9 cellular contexts compared by ENCODE assay signal in the genomic region with DNA sequence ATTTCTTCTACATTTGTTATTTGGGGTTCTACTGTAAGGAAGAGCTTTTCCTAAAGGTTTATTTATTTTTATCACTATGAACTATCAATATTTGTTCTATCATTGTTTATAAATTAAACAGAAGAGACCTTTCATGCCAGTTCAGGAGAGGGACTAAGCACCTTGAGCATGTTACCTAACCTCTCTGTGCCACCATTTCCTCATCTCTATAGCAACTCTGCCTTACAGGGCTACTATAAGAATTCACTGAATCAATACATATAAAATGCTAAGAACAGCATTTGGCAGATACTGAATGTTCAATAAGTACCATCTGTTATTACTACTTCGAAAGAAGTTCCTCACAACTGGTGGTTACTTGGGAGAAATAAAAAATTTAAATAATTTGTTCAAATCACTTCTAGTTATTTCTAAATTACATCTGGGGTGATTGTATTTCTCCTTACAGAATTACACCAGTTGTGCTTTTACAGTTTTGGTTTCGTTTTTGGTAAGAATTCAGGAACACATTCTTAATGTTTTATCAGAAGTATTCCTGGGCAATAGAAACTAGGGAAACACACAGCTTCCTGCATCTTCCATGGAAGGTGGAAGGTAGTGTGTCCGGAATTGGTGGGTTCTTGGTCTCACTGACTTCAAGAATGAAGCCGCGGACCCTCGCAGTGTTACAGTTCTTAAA. TPM values are rescaled to one million over a fixed set of nuclear protein-coding genes. Genes with fewer than 3 reads are reported as not detected.
DNase-seq lines count a peak whose midpoint lies in the region; ATAC-seq, FAIRE-seq and TF ChIP-seq lines count a peak whose summit lies in the region.
"Had no signal": no experiment of that assay in that cellular context is flagged by ENCODE, and none has a peak within 500 bp of the region (broad histone marks: within the 10 kb centered on the region; RNA-seq: fewer than 3 reads in every experiment).

No MANE protein-coding gene starts in this region.

- peaks cover 21% of the 10 kb centered on the region for H3K4me1 ChIP-seq in SJSA1 (replicated peaks)
- peaks cover 3% of the 10 kb centered on the region for H3K4me1 ChIP-seq in keratinocyte (ENCODE audit: control insufficient read depth, extremely low read depth, insufficient read depth, low read length)
- no peaks in the 10 kb centered on the region for H3K4me1 ChIP-seq in hepatocyte (ENCODE audit: insufficient read depth)

- no peak for TF ChIP-seq CTCF in AG10803 (conservative IDR thresholded peaks at IDR 0.05; ENCODE audit: low read length)
- no peak for TF ChIP-seq CTCF in keratinocyte (optimal IDR thresholded peaks at IDR 0.05 in 1 of 3, IDR thresholded peaks at IDR 0.05 in 1 of 3, conservative IDR thresholded peaks at IDR 0.05 in 1 of 3; ENCODE audit: extremely low read depth in 1 of 3, insufficient read depth in 2 of 3, low read length in 3 of 3)
- no peak for TF ChIP-seq CTCF in hepatocyte (IDR thresholded peaks at IDR 0.05; ENCODE audit: poor library complexity)

- H4K20me1 ChIP-seq in keratinocyte (ENCODE audit: control insufficient read depth, extremely low read depth, insufficient read depth, low read length) (no peaks in the 10 kb centered on the region), hepatocyte (ENCODE audit: insufficient read depth, poor library complexity, severe bottlenecking) (no peaks in the 10 kb centered on the region)

- H3K79me2 ChIP-seq in keratinocyte (ENCODE audit: control insufficient read depth, insufficient read depth, low read length) (no peaks in the 10 kb centered on the region), hepatocyte (no peaks in the 10 kb centered on the region)

- no peaks in the 10 kb centered on the region for H3K9me1 ChIP-seq in keratinocyte (ENCODE audit: control insufficient read depth, extremely low read depth, insufficient read depth, low read length)

- no peak for FAIRE-seq in keratinocyte (lab: Jason Lieb, UNC)

- H3K27ac ChIP-seq in SJSA1 (peak overlapping the region; percentile 29), keratinocyte (ENCODE audit: control insufficient read depth, insufficient read depth, low read length) (no peak overlapping the region), hepatocyte (no peak overlapping the region)
- H3K27ac ChIP-seq: SK-N-MC had no signal

- ATAC-seq in GM19395 (IDR thresholded peaks at IDR 0.05; ENCODE audit: unreplicated experiment): peak; percentile 75
- ATAC-seq in sciatic nerve: no peak

- H3K4me2 ChIP-seq in keratinocyte (ENCODE audit: control insufficient read depth, extremely low read depth, insufficient read depth, low read depth, low read length) (peak overlapping the region; percentile 4), hepatocyte (no peak overlapping the region)

- H3K27me3 ChIP-seq in SJSA1 (replicated peaks) (no peaks in the 10 kb centered on the region; the same call in 1 of the 2 replicates), keratinocyte (ENCODE audit: control insufficient read depth, extremely low read depth, insufficient read depth, low read length) (no peaks in the 10 kb centered on the region), hepatocyte (no peaks in the 10 kb centered on the region)

- H2AFZ ChIP-seq in keratinocyte (ENCODE audit: control insufficient read depth, low read length): no peak overlapping the region
- no peak overlapping the region for H2AFZ ChIP-seq in hepatocyte

- H3K36me3 ChIP-seq in SJSA1 (no peaks in the 10 kb centered on the region), keratinocyte (ENCODE audit: control insufficient read depth in 2 of 2, extremely low read depth in 1 of 2, insufficient read depth in 2 of 2, low read length in 2 of 2) (no peaks in the 10 kb centered on the region), hepatocyte (replicated peaks; ENCODE audit: insufficient read depth, low read depth) (no peaks in the 10 kb centered on the region)

- H3K9me3 ChIP-seq in SJSA1 (replicated peaks): no peaks in the 10 kb centered on the region
- no peaks in the 10 kb centered on the region for H3K9me3 ChIP-seq in keratinocyte (ENCODE audit: control insufficient read depth, low read depth, low read length)
- no peaks in the 10 kb centered on the region for H3K9me3 ChIP-seq in hepatocyte (ENCODE audit: low read depth)

- intact Hi-C loops in sciatic nerve (cut with DNase I): no loop called here

- dilution Hi-C loops in keratinocyte (cut with MboI; ENCODE audit: extremely low pct_ligation_motif_present, low sequenced_read_pairs): no loop called here

- H3K9ac ChIP-seq in keratinocyte (ENCODE audit: control insufficient read depth, extremely low read depth, insufficient read depth, low read length): no peak overlapping the region

- H3K4me3 ChIP-seq in AG10803 (ENCODE audit: low read length) (peak overlapping the region; percentile 20), SJSA1 (peak overlapping the region; percentile 3), keratinocyte (ENCODE audit: control insufficient read depth in 2 of 3, extremely low read depth in 1 of 3, insufficient read depth in 2 of 3, low read depth in 1 of 3, low read length in 3 of 3) (no peak overlapping the region), hepatocyte (no peak overlapping the region)
- H3K4me3 ChIP-seq: SK-N-MC had no signal

- 77% methylated on average over 6 of the region's 6 CpGs for WGBS in hepatocyte (ENCODE audit: low lambda C conversion rate, missing lambda C conversion rate)

- no peaks in the 10 kb centered on the region for H3K9me2 ChIP-seq in hepatocyte (replicated peaks; ENCODE audit: insufficient read depth)

- no peak for DNase-seq in AG10803 (ENCODE audit: low read depth)
- DNase-seq in SJSA1 (ENCODE audit: low read depth in 1 of 2, low spot score in 2 of 2): no peak
- DNase-seq in keratinocyte (ENCODE audit: low read depth, low spot score): no peak
- DNase-seq in hepatocyte (ENCODE audit: low spot score): no peak
- no peak for DNase-seq in sciatic nerve (ENCODE audit: low spot score)
- DNase-seq in middle frontal gyrus (ENCODE audit: extremely low spot score, low spot score): no peak
- DNase-seq in NCI-H82 treated with DMSO at 0.1 percent for 48 hours (lab: John Stamatoyannopoulos, UW; ENCODE audit: unreplicated experiment): no peak

RNA-seq across cellular contexts. Expression of a gene that starts 32.9 kb away (rescaled TPM):
- not detected in 2 replicates for total RNA-seq in SJSA1 (2014; rRNA removed; shearing (Covaris generic))
- polyA plus RNA-seq in keratinocyte: 19.9 to 38.7 TPM (median 29.2 TPM) in 3 replicates
- polyA plus RNA-seq in keratinocyte (2011; ENCODE audit: low read depth): 12.5 TPM
- 13.9 and 23.6 TPM in 2 replicates for polyA plus RNA-seq in keratinocyte (2011; cell fraction: cytosol; rRNA removed)
- polyA plus RNA-seq in keratinocyte (2011; cell fraction: nucleus; rRNA removed): 57.1 and 57.5 TPM in 2 replicates
- 19.2 and 21.3 TPM in 2 replicates for polyA plus RNA-seq in keratinocyte (2012; ENCODE audit: low replicate concordance)
- polyA minus RNA-seq in keratinocyte: 13.3 to 33.3 TPM (median 18.3 TPM) in 3 replicates
- polyA minus RNA-seq in keratinocyte (2011; cell fraction: cytosol; rRNA and poly(A)+ RNA removed): 31.1 TPM
- polyA minus RNA-seq in keratinocyte (2011; cell fraction: nucleus; rRNA and poly(A)+ RNA removed): 45.7 and 84.9 TPM in 2 replicates
- total RNA-seq in hepatocyte: 18.9 and 28.3 TPM in 2 replicates
- 4.5 and 5.7 TPM in 2 replicates for polyA plus RNA-seq in hepatocyte
- 0.22 TPM for total RNA-seq in sciatic nerve

RNA-seq across cellular contexts. Expression of a gene that starts 47.0 kb away (rescaled TPM):
- 0.25 and 0.79 TPM in 2 replicates for total RNA-seq in SJSA1 (2014; rRNA removed; shearing (Covaris generic))
- 789 to 1,566 TPM (median 1,110 TPM) in 3 replicates for polyA plus RNA-seq in keratinocyte
- polyA plus RNA-seq in keratinocyte (2011; ENCODE audit: low read depth): 1,014 TPM
- polyA plus RNA-seq in keratinocyte (2011; cell fraction: cytosol; rRNA removed): 1,009 and 1,335 TPM in 2 replicates
- polyA plus RNA-seq in keratinocyte (2011; cell fraction: nucleus; rRNA removed): 1,924 and 2,206 TPM in 2 replicates
- polyA plus RNA-seq in keratinocyte (2012; ENCODE audit: low replicate concordance): 940 and 1,075 TPM in 2 replicates
- polyA minus RNA-seq in keratinocyte: 250 to 495 TPM (median 271 TPM) in 3 replicates
- polyA minus RNA-seq in keratinocyte (2011; cell fraction: cytosol; rRNA and poly(A)+ RNA removed): 555 TPM
- 568 and 706 TPM in 2 replicates for polyA minus RNA-seq in keratinocyte (2011; cell fraction: nucleus; rRNA and poly(A)+ RNA removed)
- total RNA-seq in hepatocyte: 116 and 128 TPM in 2 replicates
- polyA plus RNA-seq in hepatocyte: 129 and 135 TPM in 2 replicates
- 0.76 TPM for total RNA-seq in sciatic nerve

Comparison
In these comparisons a context has a peak if more than half of its experiments do, and no peak if none do; other contexts are left out.
1. H3K4me3 ChIP-seq: peak in AG10803 (single experiment) and SJSA1 (single experiment); none in keratinocyte (0 of 3) and hepatocyte (single experiment).
2. RNA of a gene that starts 32.9 kb away (total RNA-seq): 18.9 to 28.3 TPM in hepatocyte; 0.22 TPM in sciatic nerve (single experiment) and not detected in SJSA1; every median in the first group is over 10 times any median in the second.
3. RNA of a gene that starts 47.0 kb away (total RNA-seq): 116 to 128 TPM in hepatocyte; 0.25 to 0.79 TPM in SJSA1 and 0.76 TPM in sciatic nerve (single experiment); every median in the first group is over 10 times any median in the second.